In the genomic region with DNA sequence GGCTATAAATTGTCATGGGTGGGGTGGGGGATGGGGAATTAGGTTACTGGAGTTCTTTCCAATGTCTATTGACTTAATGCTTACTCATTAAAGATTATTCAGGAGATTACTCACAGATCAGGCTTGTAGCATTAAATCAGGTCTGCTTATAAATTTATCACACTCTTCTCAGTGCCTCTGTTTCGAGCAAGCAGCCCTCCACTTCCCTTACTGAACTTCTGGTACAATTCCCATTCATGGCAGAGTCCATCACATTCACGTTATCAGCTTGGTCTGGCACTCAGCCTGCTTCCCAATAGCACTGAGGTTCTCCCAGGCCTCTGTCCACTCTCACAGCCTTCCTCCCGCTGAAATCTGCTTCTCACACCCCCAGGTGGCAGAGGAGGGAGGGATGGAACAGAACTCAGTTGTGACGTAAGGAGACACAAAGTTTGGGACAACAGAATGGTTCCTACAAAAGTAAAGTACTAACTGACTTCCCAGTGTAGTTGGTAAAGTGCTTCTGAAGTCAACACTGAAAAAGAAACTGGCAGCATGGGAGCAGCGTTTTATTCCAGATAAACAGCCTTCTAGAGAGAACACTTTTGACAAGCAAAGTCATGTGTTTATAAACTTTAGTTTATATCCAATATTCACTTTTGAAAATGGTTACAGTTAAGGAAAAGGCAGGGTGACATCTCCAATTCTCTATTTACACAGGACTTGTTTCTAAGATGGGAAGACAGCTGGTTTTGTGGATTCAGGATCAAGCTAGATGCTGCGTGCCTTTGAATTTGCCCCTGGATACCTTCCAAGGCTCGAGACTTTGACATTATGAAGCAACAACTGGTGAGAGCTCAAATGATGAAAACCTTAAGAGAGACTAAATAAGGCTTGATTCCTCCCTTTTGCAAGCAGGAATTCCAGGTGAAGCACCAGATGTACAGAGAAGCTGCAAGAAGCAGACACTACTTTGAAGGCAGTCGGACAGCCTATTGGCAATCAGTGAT, we compare ENCODE assay signal across 15 cellular contexts.
DNase-seq lines count a peak whose midpoint lies in the region; ATAC-seq, FAIRE-seq and TF ChIP-seq lines count a peak whose summit lies in the region.
"Had no signal": no experiment of that assay in that cellular context is flagged by ENCODE, and none has a peak within 500 bp of the region (broad histone marks: within the 10 kb centered on the region; RNA-seq: fewer than 3 reads in every experiment).

No MANE protein-coding gene starts in this region.

- no peaks in the 10 kb centered on the region for H3K36me3 ChIP-seq in pancreas

- no peak overlapping the region for H3K27ac Mint-ChIP-seq in activated naive CD8-positive, alpha-beta T cell treated with anti-CD3 and anti-CD28 coated beads, Interleukin-2, amount 50 U/mL, for 24 hours
- H3K27ac Mint-ChIP-seq in stimulated activated effector memory CD8-positive, alpha-beta T cell treated with anti-CD3 and anti-CD28 coated beads, Interleukin-12 subunit alpha, Interleukin-12 subunit beta, amount 100 ng/mL, for 72 hours, result no peak overlapping the region
- H3K27ac Mint-ChIP-seq: activated B cell treated with CpG ODN at 0.5 μM for 24 hours, progenitor cell of endocrine pancreas had no signal

- FAIRE-seq in pancreas (lab: Jason Lieb, UNC), result no peak

- H3K4me3 Mint-ChIP-seq in activated naive CD8-positive, alpha-beta T cell treated with anti-CD3 and anti-CD28 coated beads, Interleukin-2, amount 50 U/mL, for 24 hours, result no peak overlapping the region
- no peak overlapping the region for H3K4me3 Mint-ChIP-seq in stimulated activated effector memory CD8-positive, alpha-beta T cell treated with anti-CD3 and anti-CD28 coated beads, Interleukin-12 subunit alpha, Interleukin-12 subunit beta, amount 100 ng/mL, for 72 hours
- H3K4me3 Mint-ChIP-seq: activated B cell treated with CpG ODN at 0.5 μM for 24 hours had no signal

- H3K4me1 ChIP-seq in pancreas, result peaks cover 0 to 8% (median 0%) of the 10 kb centered on the region in 3 donors

- no peaks in the 10 kb centered on the region for H3K9me3 ChIP-seq in pancreas

- no peaks in the 10 kb centered on the region for H3K27me3 ChIP-seq in pancreas

- no peaks in the 10 kb centered on the region for H3K9me3 Mint-ChIP-seq in activated naive CD8-positive, alpha-beta T cell treated with anti-CD3 and anti-CD28 coated beads, Interleukin-2, amount 50 U/mL, for 24 hours
- H3K9me3 Mint-ChIP-seq in stimulated activated effector memory CD8-positive, alpha-beta T cell treated with anti-CD3 and anti-CD28 coated beads, Interleukin-12 subunit alpha, Interleukin-12 subunit beta, amount 100 ng/mL, for 72 hours, result no peaks in the 10 kb centered on the region
- H3K9me3 Mint-ChIP-seq: activated B cell treated with CpG ODN at 0.5 μM for 24 hours had no signal

- TF ChIP-seq CTCF in pancreas (IDR thresholded peaks at IDR 0.05), result no peak

- DNase-seq in EH (ENCODE audit: low read depth), result peak; percentile 62
- DNase-seq in fibroblast of the conjunctiva (ENCODE audit: low read depth), result peak; percentile 34
- no peak for DNase-seq in pancreas
- DNase-seq in Kasumi-1 (lab: John Stamatoyannopoulos, UW), result no peak
- no peak for DNase-seq in KG1 (lab: John Stamatoyannopoulos, UW)
- DNase-seq in activated naive CD8-positive, alpha-beta T cell treated with anti-CD3 and anti-CD28 coated beads, Interleukin-2, amount 50 U/mL, for 24 hours, result no peak
- no peak for DNase-seq in stimulated activated effector memory CD8-positive, alpha-beta T cell treated with anti-CD3 and anti-CD28 coated beads, Interleukin-12 subunit alpha, Interleukin-12 subunit beta, amount 100 ng/mL, for 72 hours (ENCODE audit: low spot score in 2 of 2)
- DNase-seq: activated B cell treated with CpG ODN at 0.5 μM for 24 hours; activated gamma-delta T cell; effector CD4-positive, alpha-beta T cell; islet precursor cell; NCI-H2107; SHP77 had no signal

- H3K36me3 Mint-ChIP-seq in activated naive CD8-positive, alpha-beta T cell treated with anti-CD3 and anti-CD28 coated beads, Interleukin-2, amount 50 U/mL, for 24 hours (ENCODE audit: low read depth), result no peaks in the 10 kb centered on the region
- H3K36me3 Mint-ChIP-seq in stimulated activated effector memory CD8-positive, alpha-beta T cell treated with anti-CD3 and anti-CD28 coated beads, Interleukin-12 subunit alpha, Interleukin-12 subunit beta, amount 100 ng/mL, for 72 hours, result no peaks in the 10 kb centered on the region

- H3K27me3 Mint-ChIP-seq in activated naive CD8-positive, alpha-beta T cell treated with anti-CD3 and anti-CD28 coated beads, Interleukin-2, amount 50 U/mL, for 24 hours, result no peaks in the 10 kb centered on the region
- H3K27me3 Mint-ChIP-seq: activated B cell treated with CpG ODN at 0.5 μM for 24 hours had no signal

- no peak overlapping the region for H3K4me3 ChIP-seq in pancreas

- intact Hi-C loops in pancreas (cut with DNase I), result no loop called here

- no peak overlapping the region for H3K27ac ChIP-seq in pancreas

- peak; percentile 38 for ATAC-seq in SK-N-SH treated with all-trans-retinoic acid at 6 μM for 48 hours
- peak in 3 of 4 donors; percentile 24 to 43 (median 38) for ATAC-seq in pancreas
- no peak for ATAC-seq in activated naive CD8-positive, alpha-beta T cell treated with anti-CD3 and anti-CD28 coated beads, Interleukin-2, amount 50 U/mL, for 24 hours
- no peak for ATAC-seq in stimulated activated effector memory CD8-positive, alpha-beta T cell treated with anti-CD3 and anti-CD28 coated beads, Interleukin-12 subunit alpha, Interleukin-12 subunit beta, amount 100 ng/mL, for 72 hours

- peaks cover 17% of the 10 kb centered on the region for H3K4me1 Mint-ChIP-seq in activated naive CD8-positive, alpha-beta T cell treated with anti-CD3 and anti-CD28 coated beads, Interleukin-2, amount 50 U/mL, for 24 hours
- peaks cover 36% of the 10 kb centered on the region for H3K4me1 Mint-ChIP-seq in stimulated activated effector memory CD8-positive, alpha-beta T cell treated with anti-CD3 and anti-CD28 coated beads, Interleukin-12 subunit alpha, Interleukin-12 subunit beta, amount 100 ng/mL, for 72 hours

- 47 to 49% methylated on average over 8 of the region's 8 CpGs for WGBS in pancreas, 2 donors

TF ChIP-seq in SK-N-SH treated with all-trans-retinoic acid at 6 μM for 48 hours, 23 proteins besides CTCF, POLR2A, EP300 and RAD21 (continues in another document):
- TF ChIP-seq OSR1 (CRISPR knock-in tag; IDR thresholded peaks at IDR 0.05) (no peak), CSDC2 (CRISPR knock-in tag; IDR thresholded peaks at IDR 0.05) (no peak), ZFP3 (CRISPR knock-in tag; IDR thresholded peaks at IDR 0.05) (no peak), TCF4 (CRISPR knock-in tag; IDR thresholded peaks at IDR 0.05; ENCODE audit: borderline replicate concordance) (no peak), ARNTL (CRISPR knock-in tag; IDR thresholded peaks at IDR 0.05; ENCODE audit: borderline replicate concordance, low read depth) (no peak), ZNF70 (CRISPR knock-in tag; IDR thresholded peaks at IDR 0.05) (no peak), SNAI2 (CRISPR knock-in tag; IDR thresholded peaks at IDR 0.05) (no peak)
- TF ChIP-seq, protein P1, sequence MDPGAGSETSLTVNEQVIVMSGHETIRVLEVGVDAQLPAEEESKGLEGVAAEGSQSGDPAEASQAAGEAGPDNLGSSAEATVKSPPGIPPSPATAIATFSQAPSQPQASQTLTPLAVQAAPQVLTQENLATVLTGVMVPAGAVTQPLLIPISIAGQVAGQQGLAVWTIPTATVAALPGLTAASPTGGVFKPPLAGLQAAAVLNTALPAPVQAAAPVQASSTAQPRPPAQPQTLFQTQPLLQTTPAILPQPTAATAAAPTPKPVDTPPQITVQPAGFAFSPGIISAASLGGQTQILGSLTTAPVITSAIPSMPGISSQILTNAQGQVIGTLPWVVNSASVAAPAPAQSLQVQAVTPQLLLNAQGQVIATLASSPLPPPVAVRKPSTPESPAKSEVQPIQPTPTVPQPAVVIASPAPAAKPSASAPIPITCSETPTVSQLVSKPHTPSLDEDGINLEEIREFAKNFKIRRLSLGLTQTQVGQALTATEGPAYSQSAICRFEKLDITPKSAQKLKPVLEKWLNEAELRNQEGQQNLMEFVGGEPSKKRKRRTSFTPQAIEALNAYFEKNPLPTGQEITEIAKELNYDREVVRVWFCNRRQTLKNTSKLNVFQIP (CRISPR knock-in tag; IDR thresholded peaks at IDR 0.05; ENCODE audit: borderline replicate concordance, low read depth), result no peak
- TF ChIP-seq, protein P2, sequence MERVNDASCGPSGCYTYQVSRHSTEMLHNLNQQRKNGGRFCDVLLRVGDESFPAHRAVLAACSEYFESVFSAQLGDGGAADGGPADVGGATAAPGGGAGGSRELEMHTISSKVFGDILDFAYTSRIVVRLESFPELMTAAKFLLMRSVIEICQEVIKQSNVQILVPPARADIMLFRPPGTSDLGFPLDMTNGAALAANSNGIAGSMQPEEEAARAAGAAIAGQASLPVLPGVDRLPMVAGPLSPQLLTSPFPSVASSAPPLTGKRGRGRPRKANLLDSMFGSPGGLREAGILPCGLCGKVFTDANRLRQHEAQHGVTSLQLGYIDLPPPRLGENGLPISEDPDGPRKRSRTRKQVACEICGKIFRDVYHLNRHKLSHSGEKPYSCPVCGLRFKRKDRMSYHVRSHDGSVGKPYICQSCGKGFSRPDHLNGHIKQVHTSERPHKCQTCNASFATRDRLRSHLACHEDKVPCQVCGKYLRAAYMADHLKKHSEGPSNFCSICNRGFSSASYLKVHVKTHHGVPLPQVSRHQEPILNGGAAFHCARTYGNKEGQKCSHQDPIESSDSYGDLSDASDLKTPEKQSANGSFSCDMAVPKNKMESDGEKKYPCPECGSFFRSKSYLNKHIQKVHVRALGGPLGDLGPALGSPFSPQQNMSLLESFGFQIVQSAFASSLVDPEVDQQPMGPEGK (CRISPR knock-in tag; IDR thresholded peaks at IDR 0.05; ENCODE audit: borderline replicate concordance), result no peak
- TF ChIP-seq, protein P3, sequence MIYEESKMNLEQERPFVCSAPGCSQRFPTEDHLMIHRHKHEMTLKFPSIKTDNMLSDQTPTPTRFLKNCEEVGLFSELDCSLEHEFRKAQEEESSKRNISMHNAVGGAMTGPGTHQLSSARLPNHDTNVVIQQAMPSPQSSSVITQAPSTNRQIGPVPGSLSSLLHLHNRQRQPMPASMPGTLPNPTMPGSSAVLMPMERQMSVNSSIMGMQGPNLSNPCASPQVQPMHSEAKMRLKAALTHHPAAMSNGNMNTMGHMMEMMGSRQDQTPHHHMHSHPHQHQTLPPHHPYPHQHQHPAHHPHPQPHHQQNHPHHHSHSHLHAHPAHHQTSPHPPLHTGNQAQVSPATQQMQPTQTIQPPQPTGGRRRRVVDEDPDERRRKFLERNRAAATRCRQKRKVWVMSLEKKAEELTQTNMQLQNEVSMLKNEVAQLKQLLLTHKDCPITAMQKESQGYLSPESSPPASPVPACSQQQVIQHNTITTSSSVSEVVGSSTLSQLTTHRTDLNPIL (CRISPR knock-in tag; IDR thresholded peaks at IDR 0.05; ENCODE audit: low read depth), result no peak

Comparison
In these comparisons a context has a peak if more than half of its experiments do, and no peak if none do; other contexts are left out.
1. DNase-seq: peak in EH (single experiment) and fibroblast of the conjunctiva (single experiment); none in pancreas (0 of 6), Kasumi-1 (0 of 2), KG1 (single experiment), activated naive CD8-positive, alpha-beta T cell treated with anti-CD3 and anti-CD28 coated beads, Interleukin-2, amount 50 U/mL, for 24 hours (single experiment) and stimulated activated effector memory CD8-positive, alpha-beta T cell treated with anti-CD3 and anti-CD28 coated beads, Interleukin-12 subunit alpha, Interleukin-12 subunit beta, amount 100 ng/mL, for 72 hours (0 of 2).
2. ATAC-seq: peak in SK-N-SH treated with all-trans-retinoic acid at 6 μM for 48 hours (single experiment) and pancreas (3 of 4); none in activated naive CD8-positive, alpha-beta T cell treated with anti-CD3 and anti-CD28 coated beads, Interleukin-2, amount 50 U/mL, for 24 hours (single experiment) and stimulated activated effector memory CD8-positive, alpha-beta T cell treated with anti-CD3 and anti-CD28 coated beads, Interleukin-12 subunit alpha, Interleukin-12 subunit beta, amount 100 ng/mL, for 72 hours (single experiment).